ENCODE assay signal across 20 cellular contexts in the genomic region with DNA sequence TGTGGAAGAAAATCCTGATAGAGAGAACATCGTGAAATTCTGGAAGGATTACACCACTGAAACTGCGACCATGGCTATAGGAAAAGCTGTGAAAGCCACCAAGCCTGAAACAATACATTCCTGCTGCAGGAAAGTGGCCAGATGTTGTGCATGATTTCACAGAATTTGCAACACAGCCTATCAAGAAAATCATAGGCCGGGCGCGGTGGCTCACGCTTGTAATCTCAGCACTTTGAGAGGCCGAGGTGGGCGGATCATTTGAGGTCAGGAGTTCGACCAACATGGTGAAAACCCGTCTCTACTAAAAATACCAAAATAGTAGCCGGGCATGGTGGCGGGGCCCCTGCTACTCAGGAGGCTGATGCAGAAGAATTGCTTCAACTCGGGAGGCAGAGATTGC.
DNase-seq lines count a peak whose midpoint lies in the region; ATAC-seq and TF ChIP-seq lines count a peak whose summit lies in the region.
"Had no signal": no experiment of that assay in that cellular context is flagged by ENCODE, and none has a peak within 500 bp of the region (broad histone marks: within the 10 kb centered on the region; RNA-seq: fewer than 3 reads in every experiment).

No MANE protein-coding gene starts in this region.

- H3K4me1 ChIP-seq in neural progenitor cell, result peaks cover 6% of the 10 kb centered on the region
- H3K4me1 ChIP-seq: A549, Caco-2 had no signal

- H3K27me3 ChIP-seq in neural progenitor cell, result no peaks in the 10 kb centered on the region
- H3K27me3 ChIP-seq: BLaER1 treated with 17β-estradiol and CSF1 and Interleukin-3, amounts not matched to agents 10 nM and 100 nM had no signal

- intact Hi-C loops in Right ventricle myocardium inferior (cut with DNase I) (no loop called here), cardiac septum (cut with DNase I) (no loop called here), posterior vena cava (cut with DNase I) (no loop called here)

- H3K4me3 ChIP-seq in SK-N-MC (no peak overlapping the region), neural progenitor cell (no peak overlapping the region)
- H3K4me3 ChIP-seq: A549; BLaER1 treated with 17β-estradiol and CSF1 and Interleukin-3, amounts not matched to agents 10 nM and 100 nM had no signal

- peak overlapping the region; percentile 42; the same call in 1 of the 2 replicates for H3K27ac ChIP-seq in SK-N-MC
- H3K27ac ChIP-seq in neural progenitor cell, result no peak overlapping the region
- H3K27ac ChIP-seq: 22Rv1; A549; BLaER1 treated with 17β-estradiol and CSF1 and Interleukin-3, amounts not matched to agents 10 nM and 100 nM; C4-2B had no signal

- H3K36me3 ChIP-seq in SK-N-MC (ENCODE audit: insufficient read depth, low read length) (no peaks in the 10 kb centered on the region), neural progenitor cell (no peaks in the 10 kb centered on the region)
- H3K36me3 ChIP-seq: BLaER1 treated with 17β-estradiol and CSF1 and Interleukin-3, amounts not matched to agents 10 nM and 100 nM had no signal

- no peak for ATAC-seq in Right ventricle myocardium inferior
- no peak for ATAC-seq in HG03139 (IDR thresholded peaks at IDR 0.05; ENCODE audit: unreplicated experiment)
- no peak for ATAC-seq in GM18511 (IDR thresholded peaks at IDR 0.05; ENCODE audit: unreplicated experiment)
- ATAC-seq: A549; CD8-positive, alpha-beta T cell had no signal

- H3K79me2 ChIP-seq in neural progenitor cell (ENCODE audit: low read depth), result no peaks in the 10 kb centered on the region

- H3K9me3 Mint-ChIP-seq in nephron progenitor cell (peaks cover 3% of the 10 kb centered on the region), neural progenitor cell (no peaks in the 10 kb centered on the region)

- H3K27ac Mint-ChIP-seq in nephron progenitor cell (peak overlapping the region; percentile 12), neural progenitor cell (no peak overlapping the region)
- H3K27ac Mint-ChIP-seq: B cell; CD4-positive, alpha-beta T cell; CD8-positive, alpha-beta T cell had no signal

- H3K9ac ChIP-seq in SK-N-MC (ENCODE audit: insufficient read length) (no peak overlapping the region), neural progenitor cell (no peak overlapping the region)
- H3K9ac ChIP-seq: BLaER1 treated with 17β-estradiol and CSF1 and Interleukin-3, amounts not matched to agents 10 nM and 100 nM had no signal

- H3K9me3 ChIP-seq in SK-N-MC (ENCODE audit: low read depth, low read length), result no peaks in the 10 kb centered on the region
- no peaks in the 10 kb centered on the region for H3K9me3 ChIP-seq in neural progenitor cell (ENCODE audit: low read depth)
- H3K9me3 ChIP-seq: A549; BLaER1 treated with 17β-estradiol and CSF1 and Interleukin-3, amounts not matched to agents 10 nM and 100 nM; Caco-2 had no signal

- H3K4me1 Mint-ChIP-seq in nephron progenitor cell, result peaks cover 11% of the 10 kb centered on the region
- peaks cover 4% of the 10 kb centered on the region for H3K4me1 Mint-ChIP-seq in neural progenitor cell
- H3K4me1 Mint-ChIP-seq: B cell had no signal

- H3K4me2 ChIP-seq in neural progenitor cell, result no peak overlapping the region
- H3K4me2 ChIP-seq: A549; BLaER1 treated with 17β-estradiol and CSF1 and Interleukin-3, amounts not matched to agents 10 nM and 100 nM had no signal

- H3K36me3 Mint-ChIP-seq in nephron progenitor cell (ENCODE audit: low read depth), result no peaks in the 10 kb centered on the region
- no peaks in the 10 kb centered on the region for H3K36me3 Mint-ChIP-seq in neural progenitor cell
- H3K36me3 Mint-ChIP-seq: CD8-positive, alpha-beta T cell had no signal

- no peaks in the 10 kb centered on the region for H4K20me1 ChIP-seq in neural progenitor cell (ENCODE audit: low read depth)
- H4K20me1 ChIP-seq: BLaER1 treated with 17β-estradiol and CSF1 and Interleukin-3, amounts not matched to agents 10 nM and 100 nM had no signal

- peak overlapping the region; percentile 47 for H2AFZ ChIP-seq in neural progenitor cell (replicated peaks)

- H3F3A ChIP-seq in neural progenitor cell (ENCODE audit: low read depth), result no peaks in the 10 kb centered on the region

- H3K4me3 Mint-ChIP-seq in nephron progenitor cell, result no peak overlapping the region
- no peak overlapping the region for H3K4me3 Mint-ChIP-seq in neural progenitor cell
- H3K4me3 Mint-ChIP-seq: B cell; CD4-positive, alpha-beta T cell; CD8-positive, alpha-beta T cell had no signal

- H3K27me3 Mint-ChIP-seq in nephron progenitor cell (ENCODE audit: low read depth, poor library complexity), result no peaks in the 10 kb centered on the region
- no peaks in the 10 kb centered on the region for H3K27me3 Mint-ChIP-seq in neural progenitor cell (ENCODE audit: insufficient read depth, low read depth)
- H3K27me3 Mint-ChIP-seq: B cell; CD4-positive, alpha-beta T cell had no signal

- DNase-seq in Right ventricle myocardium inferior (ENCODE audit: missing footprints), result peak; percentile 57
- no peak for DNase-seq in cardiac septum (ENCODE audit: low spot score)
- DNase-seq in SK-N-MC (ENCODE audit: low read depth, low spot score), result no peak
- DNase-seq in nephron progenitor cell, result no peak
- no peak for DNase-seq in neural progenitor cell (ENCODE audit: low spot score)
- no peak for DNase-seq in posterior vena cava (ENCODE audit: low spot score)
- DNase-seq: AML-193; Caco-2; Calu3; CD4-positive, alpha-beta T cell; CD8-positive, alpha-beta T cell; DMS79 treated with DMSO at 0.1 percent for 48 hours; GF-D8 had no signal

- TF ChIP-seq CTCF in nephron progenitor cell (IDR thresholded peaks at IDR 0.05) (no peak), neural progenitor cell (IDR thresholded peaks at IDR 0.05) (no peak)
